ENCODE assay signal across 7 cellular contexts in genomic region chr7:146690987-146691386, GRCh38.
"Had no signal": no experiment of that assay in that cellular context is flagged by ENCODE, and none has a peak within 500 bp of the region (broad histone marks: within the 10 kb centered on the region; RNA-seq: fewer than 3 reads in every experiment).

No MANE protein-coding gene starts in this region.

- H3K27ac ChIP-seq: KMS-11 had no signal

- H3K9ac ChIP-seq: KMS-11 had no signal

- H3K4me3 Mint-ChIP-seq: H9 had no signal

- H3K9me3 Mint-ChIP-seq: H9 had no signal

- FAIRE-seq: H54, HTR-8/SVneo had no signal

- DNase-seq: GOT3, H9, HCEC 1CT, KBM-7 had no signal

- H3K4me2 ChIP-seq: KMS-11 had no signal

- H3K27ac Mint-ChIP-seq: H9 had no signal
